ENCODE assay signal across 18 cellular contexts in genomic region chr5:117107859-117108258, GRCh38.
A peak's percentile ranks its signal among the peaks of the same experiment; 100 is the strongest.
DNase-seq lines count a peak whose midpoint lies in the region; ATAC-seq and TF ChIP-seq lines count a peak whose summit lies in the region.
"Had no signal": no experiment of that assay in that cellular context is flagged by ENCODE, and none has a peak within 500 bp of the region (broad histone marks: within the 10 kb centered on the region; RNA-seq: fewer than 3 reads in every experiment).

No MANE protein-coding gene starts in this region.

- TF ChIP-seq EP300 in upper lobe of left lung (IDR thresholded peaks at IDR 0.05) = no peak

- no peak for TF ChIP-seq CTCF in upper lobe of left lung (IDR thresholded peaks at IDR 0.05)
- TF ChIP-seq CTCF in uterus (IDR thresholded peaks at IDR 0.05) = no peak

- H3K4me1 ChIP-seq in SJCRH30 (peaks cover 29% of the 10 kb centered on the region), upper lobe of left lung (no peaks in the 10 kb centered on the region), uterus (no peaks in the 10 kb centered on the region)
- H3K4me1 ChIP-seq: A549 had no signal

- H3K9me3 ChIP-seq in SJCRH30 (replicated peaks) (peaks cover 12% of the 10 kb centered on the region), upper lobe of left lung (no peaks in the 10 kb centered on the region), uterus (no peaks in the 10 kb centered on the region)
- H3K9me3 ChIP-seq: A549 had no signal

- H3K36me3 ChIP-seq in SJCRH30 = no peaks in the 10 kb centered on the region
- no peaks in the 10 kb centered on the region for H3K36me3 ChIP-seq in upper lobe of left lung
- H3K36me3 ChIP-seq in uterus = no peaks in the 10 kb centered on the region

- ATAC-seq in GM18499 (IDR thresholded peaks at IDR 0.05; ENCODE audit: insufficient read depth, unreplicated experiment) = peak; percentile 63
- peak; percentile 71 for ATAC-seq in GM19463 (IDR thresholded peaks at IDR 0.05; ENCODE audit: unreplicated experiment)
- peak; percentile 59 for ATAC-seq in HG02885 (IDR thresholded peaks at IDR 0.05; ENCODE audit: poor library complexity, unreplicated experiment)
- ATAC-seq in upper lobe of left lung (ENCODE audit: low FRiP score in 2 of 2) = no peak
- ATAC-seq: A549, PC-3 had no signal

- H3K4me3 ChIP-seq in SJCRH30 = no peak overlapping the region
- no peak overlapping the region for H3K4me3 ChIP-seq in upper lobe of left lung
- no peak overlapping the region for H3K4me3 ChIP-seq in uterus
- H3K4me3 ChIP-seq: A549 had no signal

- DNase-seq in SJCRH30 = peak in 1 of 2 experiments; percentile 42
- DNase-seq in upper lobe of left lung = no peak
- DNase-seq in uterus = no peak
- no peak for DNase-seq in middle frontal gyrus (ENCODE audit: extremely low spot score, low spot score)
- DNase-seq in DMS153 (lab: John Stamatoyannopoulos, UW) = no peak
- DNase-seq: H7; KBM-7; NCI-H1048; NCI-H146; NCI-H226; NCI-H526; NK-92 treated with Interleukin-12 subunit alpha and Interleukin-12 subunit beta, amount 100 ng/mL, for 24 hours; PC-3; T-helper 9 cell had no signal

- intact Hi-C loops in uterus (cut with DNase I; ENCODE audit: low total_unique reads) = no loop called here

- H3K27me3 ChIP-seq in SJCRH30 (no peaks in the 10 kb centered on the region), upper lobe of left lung (no peaks in the 10 kb centered on the region), uterus (no peaks in the 10 kb centered on the region)

- WGBS in upper lobe of left lung, 2 donors = 71% methylated on average over 3 of the region's 3 CpGs

- H3K27ac ChIP-seq in SJCRH30 (peak overlapping the region; percentile 3; the same call in 1 of the 2 replicates), upper lobe of left lung (no peak overlapping the region), uterus (no peak overlapping the region)
- H3K27ac ChIP-seq: A549 had no signal

- TF ChIP-seq POLR2A in upper lobe of left lung (IDR thresholded peaks at IDR 0.05) = no peak
- no peak for TF ChIP-seq POLR2A in uterus (IDR thresholded peaks at IDR 0.05)

Comparison
In these comparisons a context has a peak if more than half of its experiments do, and no peak if none do; other contexts are left out.
1. ATAC-seq: peak in GM18499 (single experiment), GM19463 (single experiment) and HG02885 (single experiment); none in upper lobe of left lung (0 of 2).